Comparison of ENCODE assay signal across 1 cellular context in genomic region chr9:91193658-91194391, GRCh38.
A peak's percentile ranks its signal among the peaks of the same experiment; 100 is the strongest.
TF ChIP-seq lines count a peak whose summit lies in the region.

No MANE protein-coding gene starts in this region.

TF ChIP-seq in K562, 482 proteins besides CTCF, POLR2A, EP300 and RAD21 (continued from another document and continues in another):
- TF ChIP-seq ZNF318 (IDR thresholded peaks at IDR 0.05; ENCODE audit: borderline replicate concordance in 1 of 2, low read depth in 1 of 2), result no peak
- TF ChIP-seq MAZ (CRISPR knock-in tag; conservative IDR thresholded peaks at IDR 0.05 in 1 of 2, IDR thresholded peaks at IDR 0.05 in 1 of 2), result peak; percentile 64 to 75; a peak in 2 of 4 replicates
- TF ChIP-seq CHD2 (IDR thresholded peaks at IDR 0.05; ENCODE audit: low read depth, low read length), result no peak
- TF ChIP-seq CAMTA2 (CRISPR knock-in tag; conservative IDR thresholded peaks at IDR 0.05), result no peak
- no peak for TF ChIP-seq ATF2 (CRISPR knock-in tag; IDR thresholded peaks at IDR 0.05)
- no peak for TF ChIP-seq ZNF518B (CRISPR knock-in tag; IDR thresholded peaks at IDR 0.05)
- no peak for TF ChIP-seq ZNF217 (CRISPR knock-in tag; IDR thresholded peaks at IDR 0.05)
- no peak for TF ChIP-seq SNRNP70 (optimal IDR thresholded peaks at IDR 0.05; ENCODE audit: low read depth, low read length)
- TF ChIP-seq ZNF444 (CRISPR knock-in tag; IDR thresholded peaks at IDR 0.05), result no peak
- 0 out of 2 replicates have a peak, but pooled peaks have one; percentile 4 for TF ChIP-seq CBX5 (IDR thresholded peaks at IDR 0.05; ENCODE audit: borderline replicate concordance, low read depth)
- TF ChIP-seq RERE (CRISPR knock-in tag; IDR thresholded peaks at IDR 0.05; ENCODE audit: borderline replicate concordance), result no peak
- no peak for TF ChIP-seq ETV5 (CRISPR knock-in tag; IDR thresholded peaks at IDR 0.05; ENCODE audit: low read depth)
- TF ChIP-seq CHD7 (IDR thresholded peaks at IDR 0.05; ENCODE audit: low read depth, low read length), result no peak
- no peak for TF ChIP-seq SNAPC5 (CRISPR knock-in tag; IDR thresholded peaks at IDR 0.05)
- no peak for TF ChIP-seq ARID2 (IDR thresholded peaks at IDR 0.05)
- peak; percentile 27; the same call in 1 of the 2 replicates for TF ChIP-seq FOXP1 (CRISPR knock-in tag; IDR thresholded peaks at IDR 0.05)
- TF ChIP-seq HDAC2 (IDR thresholded peaks at IDR 0.05), result peak; percentile 42
- no peak for TF ChIP-seq MEF2D (tag; conservative IDR thresholded peaks at IDR 0.05; ENCODE audit: low read depth)
- TF ChIP-seq TCFL5 (CRISPR knock-in tag; conservative IDR thresholded peaks at IDR 0.05), result no peak
